ENCODE assay signal across 8 cellular contexts in genomic region chr11:4094348-4095291, GRCh38. TPM values are rescaled to one million over a fixed set of nuclear protein-coding genes. Genes with fewer than 3 reads are reported as not detected.
A peak's percentile ranks its signal among the peaks of the same experiment; 100 is the strongest.
DNase-seq lines count a peak whose midpoint lies in the region; ATAC-seq lines count a peak whose summit lies in the region.

Gene RRM1 (plus strand): TSS chr11:4094799. CDS start chr11:4095013, 214 bp downstream.

- peak within 1 kb of the TSS; percentile 90 for H3K4me3 Mint-ChIP-seq in dendritic cell treated with granulocyte-macrophage colony-stimulating factor and Interleukin-4, amounts not matched to agents 40 ng/mL and 50 ng/mL, for 4 days

- DNase-seq in C1 segment of cervical spinal cord (lab: John Stamatoyannopoulos, UW) (peak; percentile 75 to 97 (median 92)), NCI-H748 treated with DMSO at 0.1 percent for 48 hours (lab: John Stamatoyannopoulos, UW) (peak; percentile 91), left lobe of liver (ENCODE audit: low spot score) (peak; percentile 93)
- peak; percentile 92 to 93 for DNase-seq in activated CD4-positive, alpha-beta T cell treated with anti-CD3 and anti-CD28 coated beads, Interleukin-2, amount 50 U/mL, for 24 hours (ENCODE audit: low read depth in 1 of 2, low spot score in 1 of 2)
- DNase-seq in stimulated activated CD4-positive, alpha-beta T cell treated with anti-CD3 and anti-CD28 coated beads, Interleukin-2, amount 100 ng/mL, for 4 hours (ENCODE audit: low read depth): peak; percentile 88

- intact Hi-C loops in dendritic cell treated with granulocyte-macrophage colony-stimulating factor and Interleukin-4, amounts not matched to agents 40 ng/mL and 50 ng/mL, for 4 days (cut with micrococcal nuclease): no loop called here

- peak within 1 kb of the TSS; percentile 98 for H3K27ac Mint-ChIP-seq in dendritic cell treated with granulocyte-macrophage colony-stimulating factor and Interleukin-4, amounts not matched to agents 40 ng/mL and 50 ng/mL, for 4 days

- H3K36me3 Mint-ChIP-seq in dendritic cell treated with granulocyte-macrophage colony-stimulating factor and Interleukin-4, amounts not matched to agents 40 ng/mL and 50 ng/mL, for 4 days (ENCODE audit: low read depth): peaks cover 31% of the 10 kb centered on the region

- peak; percentile 95 for ATAC-seq in GM19372 (IDR thresholded peaks at IDR 0.05; ENCODE audit: low read depth, unreplicated experiment)
- ATAC-seq in HG03558 (IDR thresholded peaks at IDR 0.05; ENCODE audit: extremely low read depth, unreplicated experiment): peak; percentile 91
- ATAC-seq in left lobe of liver: peak; percentile 96

- H3K4me1 Mint-ChIP-seq in dendritic cell treated with granulocyte-macrophage colony-stimulating factor and Interleukin-4, amounts not matched to agents 40 ng/mL and 50 ng/mL, for 4 days (ENCODE audit: low read depth): peaks cover 55% of the 10 kb centered on the region

- no peaks in the 10 kb centered on the region for H3K9me3 Mint-ChIP-seq in dendritic cell treated with granulocyte-macrophage colony-stimulating factor and Interleukin-4, amounts not matched to agents 40 ng/mL and 50 ng/mL, for 4 days

- H3K27me3 Mint-ChIP-seq in dendritic cell treated with granulocyte-macrophage colony-stimulating factor and Interleukin-4, amounts not matched to agents 40 ng/mL and 50 ng/mL, for 4 days: no peaks in the 10 kb centered on the region

RNA-seq across cellular contexts. Expression of gene RRM1, which starts in this region (rescaled TPM):
- total RNA-seq in left lobe of liver: 14.6 TPM

Comparison
In these comparisons a context has a peak if more than half of its experiments do, and no peak if none do; other contexts are left out.
1. Peak in every context shown above with its lines: DNase-seq and ATAC-seq.